ENCODE assay signal across 8 cellular contexts in genomic region chr14:24215495-24216344, GRCh38. TPM values are rescaled to one million over a fixed set of nuclear protein-coding genes. Genes with fewer than 3 reads are reported as not detected.
DNase-seq lines count a peak whose midpoint lies in the region; ATAC-seq and TF ChIP-seq lines count a peak whose summit lies in the region.

MDP1 (minus strand) TSS chr14:24216066; CDS start chr14:24215955, 111 bp downstream.

- H3K27ac Mint-ChIP-seq in activated CD8-positive, alpha-beta memory T cell treated with anti-CD3 and anti-CD28 coated beads, Interleukin-2, amount 10 ng/mL, durations not matched to agents 7 days and 5 days = peak within 1 kb of the TSS; percentile 99
- H3K27ac Mint-ChIP-seq in endodermal cell = peak within 1 kb of the TSS; percentile 96

- 2% methylated on average over 13 to 38 of the region's 40 CpGs for WGBS in endodermal cell (ENCODE audit: insufficient coverage in 1 of 2, insufficient read length in 1 of 2), 2 experiments

- DNase-seq in Caki2 (ENCODE audit: low read depth) (peak; percentile 84), HT1080 (ENCODE audit: low read depth) (peak; percentile 90), NOMO-1 treated with dmso at 0.1 percent for 144 hours (lab: John Stamatoyannopoulos, UW; ENCODE audit: unreplicated experiment) (peak; percentile 88), endodermal cell (peak; percentile 92), middle frontal gyrus (ENCODE audit: extremely low spot score, low spot score) (peak; percentile 82)
- peak; percentile 94 for DNase-seq in activated CD8-positive, alpha-beta memory T cell treated with anti-CD3 and anti-CD28 coated beads, Interleukin-2, amount 10 ng/mL, durations not matched to agents 7 days and 5 days
- peak; percentile 62 to 74 for DNase-seq in stimulated activated CD8-positive, alpha-beta memory T cell treated with anti-CD3 and anti-CD28 coated beads, Interleukin-2, amount 100 ng/mL, for 48 hours (ENCODE audit: low read depth in 2 of 2)

- no peaks in the 10 kb centered on the region for H3K9me3 Mint-ChIP-seq in activated CD8-positive, alpha-beta memory T cell treated with anti-CD3 and anti-CD28 coated beads, Interleukin-2, amount 10 ng/mL, durations not matched to agents 7 days and 5 days (ENCODE audit: low read depth)
- H3K9me3 Mint-ChIP-seq in endodermal cell = no peaks in the 10 kb centered on the region

- peak; percentile 75 for TF ChIP-seq CTCF in endodermal cell (conservative IDR thresholded peaks at IDR 0.05)

- H3K27me3 Mint-ChIP-seq in activated CD8-positive, alpha-beta memory T cell treated with anti-CD3 and anti-CD28 coated beads, Interleukin-2, amount 10 ng/mL, durations not matched to agents 7 days and 5 days = no peaks in the 10 kb centered on the region
- no peaks in the 10 kb centered on the region for H3K27me3 Mint-ChIP-seq in endodermal cell (ENCODE audit: insufficient read depth)

- in situ Hi-C loops in Caki2 (cut with HindIII; ENCODE audit: low pct_unique_long_range_greater_than_20kb, low sequenced_read_pairs) = no loop called here

- H3K27ac ChIP-seq in endodermal cell (ENCODE audit: low read depth, low read length) = no peak within 1 kb of the TSS

- peak within 1 kb of the TSS; percentile 42 for H3K9ac ChIP-seq in endodermal cell (ENCODE audit: extremely low read depth, low read length, poor library complexity, severe bottlenecking)

- H3K4me1 ChIP-seq in endodermal cell (ENCODE audit: control insufficient read depth, insufficient read depth, low read length) = peaks cover 3% of the 10 kb centered on the region

- peaks cover 20% of the 10 kb centered on the region for H3K36me3 Mint-ChIP-seq in activated CD8-positive, alpha-beta memory T cell treated with anti-CD3 and anti-CD28 coated beads, Interleukin-2, amount 10 ng/mL, durations not matched to agents 7 days and 5 days
- peaks cover 18% of the 10 kb centered on the region for H3K36me3 Mint-ChIP-seq in endodermal cell (ENCODE audit: low read depth)

- H3K27me3 ChIP-seq in endodermal cell (ENCODE audit: control insufficient read depth, insufficient read depth, low read length, poor library complexity, severe bottlenecking) = no peaks in the 10 kb centered on the region

- H3K4me3 Mint-ChIP-seq in activated CD8-positive, alpha-beta memory T cell treated with anti-CD3 and anti-CD28 coated beads, Interleukin-2, amount 10 ng/mL, durations not matched to agents 7 days and 5 days = peak within 1 kb of the TSS; percentile 97
- H3K4me3 Mint-ChIP-seq in endodermal cell = peak within 1 kb of the TSS; percentile 92

- H3K36me3 ChIP-seq in endodermal cell (ENCODE audit: control insufficient read depth, insufficient read depth, low read length) = peaks cover 23% of the 10 kb centered on the region

- peaks cover 47% of the 10 kb centered on the region for H3K4me1 Mint-ChIP-seq in activated CD8-positive, alpha-beta memory T cell treated with anti-CD3 and anti-CD28 coated beads, Interleukin-2, amount 10 ng/mL, durations not matched to agents 7 days and 5 days
- H3K4me1 Mint-ChIP-seq in endodermal cell = peaks cover 16% of the 10 kb centered on the region

- H3K4me3 ChIP-seq in endodermal cell (ENCODE audit: low read length) = peak within 1 kb of the TSS; percentile 86

- CTCF ChIA-PET in activated CD8-positive, alpha-beta memory T cell treated with anti-CD3 and anti-CD28 coated beads, Interleukin-2, amount 10 ng/mL, durations not matched to agents 7 days and 5 days (lab: Charles Lee) = interaction anchor here (0.8 to 5.8 kb wide), 26 partner anchors 8 to 221 kb away, joined by 3 to 48 read pairs (median 5); partner anchors contain the start of genes CIDEB, DHRS1, IPO4 and IRF9

- ATAC-seq in GM21360 (IDR thresholded peaks at IDR 0.05; ENCODE audit: unreplicated experiment) = peak; percentile 66
- ATAC-seq in activated CD8-positive, alpha-beta memory T cell treated with anti-CD3 and anti-CD28 coated beads, Interleukin-2, amount 10 ng/mL, durations not matched to agents 7 days and 5 days = peak; percentile 76

- H3K9me3 ChIP-seq in endodermal cell (ENCODE audit: control insufficient read depth, low read length) = no peaks in the 10 kb centered on the region

RNA-seq across cellular contexts. Expression of gene MDP1, which starts in this region (rescaled TPM):
- 19.8 and 23.5 TPM in 2 replicates for total RNA-seq in Caki2 (2014; rRNA removed; shearing (Covaris generic); ENCODE audit: low replicate concordance)
- 10.6 and 12.3 TPM in 2 replicates for total RNA-seq in HT1080 (2014; rRNA removed; shearing (Covaris generic))
- polyA plus RNA-seq in HT1080 (2015; cell fraction: cytosol; rRNA removed) = 17.9 and 24.3 TPM in 2 replicates
- 14.8 and 14.9 TPM in 2 replicates for polyA plus RNA-seq in HT1080 (2015; cell fraction: nucleus; rRNA removed)
- 10 to 100 TPM; 11.4 to 16.9 TPM for total RNA-seq in activated CD8-positive, alpha-beta memory T cell treated with anti-CD3 and anti-CD28 coated beads, Interleukin-2, amount 10 ng/mL, durations not matched to agents 7 days and 5 days
- total RNA-seq in endodermal cell = 10 to 100 TPM; 21.0 to 25.0 TPM
- polyA plus RNA-seq in endodermal cell (2013, experiment 1 of 2) = 35.2 TPM
- polyA plus RNA-seq in endodermal cell (2013, experiment 2 of 2) = 32.7 TPM
